1 cellular context compared by ENCODE assay signal in the genomic region with DNA sequence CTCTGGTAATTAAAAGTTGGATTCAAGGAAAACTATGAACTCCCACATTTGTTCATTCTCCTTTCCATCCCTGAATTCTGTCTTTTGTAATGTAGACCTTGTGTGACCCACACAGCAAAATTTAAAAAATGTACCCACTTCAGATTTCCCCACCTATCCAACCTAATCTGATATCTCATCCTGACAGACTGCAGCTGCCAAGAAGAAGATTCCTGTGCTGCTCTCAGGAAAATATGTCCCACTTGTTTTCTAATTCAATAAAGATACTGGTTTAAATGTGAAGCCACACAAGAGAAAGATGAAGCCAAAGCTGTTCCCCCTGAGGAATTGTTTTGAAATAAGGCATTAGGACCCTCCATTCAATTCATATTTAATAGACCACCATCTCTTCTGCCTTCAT.
TF ChIP-seq lines count a peak whose summit lies in the region.

No MANE protein-coding gene starts in this region.

TF ChIP-seq in SK-N-SH treated with all-trans-retinoic acid at 6 μM for 48 hours, 23 proteins besides CTCF, POLR2A, EP300 and RAD21:
- TF ChIP-seq ISL1 (CRISPR knock-in tag; IDR thresholded peaks at IDR 0.05) = 0 out of 2 replicates have a peak, but pooled peaks have one; percentile 14
